Comparison of ENCODE assay signal across 1 cellular context in the genomic region with DNA sequence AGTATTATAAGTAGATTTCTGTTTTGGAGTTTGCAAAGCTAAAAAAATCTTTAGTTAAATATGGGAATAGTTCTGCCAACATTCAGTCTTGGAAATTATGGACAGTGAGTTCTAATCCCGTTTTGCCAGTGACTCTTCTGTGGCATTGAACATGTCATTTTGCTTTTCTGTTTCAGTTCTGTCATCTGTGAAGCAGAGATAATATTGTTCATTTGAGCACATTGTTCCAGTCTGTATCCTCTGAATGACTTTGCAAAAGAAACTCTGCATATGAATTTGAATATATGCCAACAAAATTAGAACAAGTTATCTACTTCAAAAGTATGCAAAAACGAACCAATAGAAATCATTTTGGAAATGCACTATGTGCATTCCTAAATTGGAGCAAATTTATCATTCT.
TF ChIP-seq lines count a peak whose summit lies in the region.

No MANE protein-coding gene starts in this region.

TF ChIP-seq in K562, 482 proteins besides CTCF, POLR2A, EP300 and RAD21 (continued from another document):
- no peak for TF ChIP-seq POLR2G (IDR thresholded peaks at IDR 0.05; ENCODE audit: low read depth, low read length)
- TF ChIP-seq SMARCA4 (IDR thresholded peaks at IDR 0.05): no peak
- no peak for TF ChIP-seq NBN (IDR thresholded peaks at IDR 0.05; ENCODE audit: low read depth)
